In genomic region chr16:65667013-65667578, GRCh38 we compare ENCODE assay signal across 12 cellular contexts.
DNase-seq lines count a peak whose midpoint lies in the region; ATAC-seq and TF ChIP-seq lines count a peak whose summit lies in the region.
"Had no signal": no experiment of that assay in that cellular context is flagged by ENCODE, and none has a peak within 500 bp of the region (broad histone marks: within the 10 kb centered on the region; RNA-seq: fewer than 3 reads in every experiment).

No MANE protein-coding gene starts in this region.

- peak; percentile 63 for ATAC-seq in sciatic nerve

- H3K27ac Mint-ChIP-seq in activated naive CD4-positive, alpha-beta T cell treated with anti-CD3 and anti-CD28 coated beads, Interleukin-2, amount 10 ng/mL, durations not matched to agents 7 days and 5 days: no peak overlapping the region

- H3K4me3 Mint-ChIP-seq in activated naive CD4-positive, alpha-beta T cell treated with anti-CD3 and anti-CD28 coated beads, Interleukin-2, amount 10 ng/mL, durations not matched to agents 7 days and 5 days: no peak overlapping the region

- H3K36me3 ChIP-seq in uterus: no peaks in the 10 kb centered on the region

- peak overlapping the region in 1 of 2 donors; percentile 3 for H3K27ac ChIP-seq in uterus
- H3K27ac ChIP-seq: 22Rv1 had no signal

- no peaks in the 10 kb centered on the region for H3K4me1 Mint-ChIP-seq in activated naive CD4-positive, alpha-beta T cell treated with anti-CD3 and anti-CD28 coated beads, Interleukin-2, amount 10 ng/mL, durations not matched to agents 7 days and 5 days

- CTCF ChIA-PET in activated naive CD4-positive, alpha-beta T cell treated with anti-CD3 and anti-CD28 coated beads, Interleukin-2, amount 10 ng/mL, durations not matched to agents 7 days and 5 days (lab: Charles Lee): no interaction called here

- H3K4me3 ChIP-seq in uterus: no peak overlapping the region

- no peaks in the 10 kb centered on the region for H3K4me1 ChIP-seq in uterus

- no peak for TF ChIP-seq POLR2A in uterus (IDR thresholded peaks at IDR 0.05)

- H3K9me3 Mint-ChIP-seq in activated naive CD4-positive, alpha-beta T cell treated with anti-CD3 and anti-CD28 coated beads, Interleukin-2, amount 10 ng/mL, durations not matched to agents 7 days and 5 days: peaks cover 30% of the 10 kb centered on the region

- H3K27me3 Mint-ChIP-seq in activated naive CD4-positive, alpha-beta T cell treated with anti-CD3 and anti-CD28 coated beads, Interleukin-2, amount 10 ng/mL, durations not matched to agents 7 days and 5 days: no peaks in the 10 kb centered on the region

- DNase-seq in NCI-H1092 treated with DMSO at 0.1 percent for 48 hours (lab: John Stamatoyannopoulos, UW) (peak; percentile 1), NCI-H1092 (lab: John Stamatoyannopoulos, UW) (no peak), SK-N-DZ (ENCODE audit: low spot score) (peak; percentile 41), fibroblast of peridontal ligament (ENCODE audit: extremely low read depth) (peak; percentile 47), sciatic nerve (ENCODE audit: low spot score) (no peak), uterus (no peak), COLO668 (lab: John Stamatoyannopoulos, UW; ENCODE audit: unreplicated experiment) (no peak)
- DNase-seq in activated naive CD4-positive, alpha-beta T cell treated with anti-CD3 and anti-CD28 coated beads, Interleukin-2, amount 10 ng/mL, durations not matched to agents 7 days and 5 days: no peak
- DNase-seq: activated CD4-positive, CD25-positive, alpha-beta regulatory T cell treated with anti-CD3 and anti-CD28 coated beads, Interleukin-2, amount 50 U/mL, for 72 hours; KBM-7; SIG-M5 had no signal

- no peak for TF ChIP-seq CTCF in uterus (IDR thresholded peaks at IDR 0.05)

- H3K36me3 Mint-ChIP-seq in activated naive CD4-positive, alpha-beta T cell treated with anti-CD3 and anti-CD28 coated beads, Interleukin-2, amount 10 ng/mL, durations not matched to agents 7 days and 5 days: no peaks in the 10 kb centered on the region

- intact Hi-C loops in sciatic nerve (cut with DNase I) (no loop called here), uterus (cut with DNase I; ENCODE audit: low total_unique reads) (no loop called here)

- no peaks in the 10 kb centered on the region for H3K27me3 ChIP-seq in uterus

- H3K9me3 ChIP-seq in uterus: no peaks in the 10 kb centered on the region

Comparison
In these comparisons a context has a peak if more than half of its experiments do, and no peak if none do; other contexts are left out.
1. DNase-seq: peak in NCI-H1092 treated with DMSO at 0.1 percent for 48 hours (single experiment), SK-N-DZ (single experiment) and fibroblast of peridontal ligament (single experiment); none in NCI-H1092 (single experiment), sciatic nerve (single experiment), uterus (0 of 2), COLO668 (single experiment) and activated naive CD4-positive, alpha-beta T cell treated with anti-CD3 and anti-CD28 coated beads, Interleukin-2, amount 10 ng/mL, durations not matched to agents 7 days and 5 days (single experiment).